Comparison of ENCODE assay signal across 22 cellular contexts in genomic region chr5:54257366-54258118, GRCh38. TPM values are rescaled to one million over a fixed set of nuclear protein-coding genes. Genes with fewer than 3 reads are reported as not detected.
DNase-seq lines count a peak whose midpoint lies in the region; ATAC-seq and TF ChIP-seq lines count a peak whose summit lies in the region.
"Had no signal": no experiment of that assay in that cellular context is flagged by ENCODE, and none has a peak within 500 bp of the region (broad histone marks: within the 10 kb centered on the region; RNA-seq: fewer than 3 reads in every experiment).

No MANE protein-coding gene starts in this region.

- H2BK5ac ChIP-seq in IMR-90 (ENCODE audit: low read depth, low read length, poor library complexity, severe bottlenecking), result no peak overlapping the region

- no peak for ATAC-seq in IMR-90 (ENCODE audit: low read depth)
- no peak for ATAC-seq in effector memory CD8-positive, alpha-beta T cell (replicated peaks)
- ATAC-seq: activated CD4-positive, CD25-positive, alpha-beta regulatory T cell treated with anti-CD3 and anti-CD28 coated beads, Interleukin-2, amount 50 U/mL, for 24 hours; esophagus mucosa; mucosa of descending colon; sciatic nerve had no signal

- no peak overlapping the region for H3K56ac ChIP-seq in IMR-90 (ENCODE audit: extremely low read depth, insufficient read depth, low read length)

- peaks cover 5% of the 10 kb centered on the region; the same call in 1 of the 2 replicates for H3K4me1 ChIP-seq in IMR-90 (ENCODE audit: control insufficient read depth, insufficient read depth, low read length)

- CTCF ChIA-PET in IMR-90 (lab: Yijun Ruan, JAX), result interaction anchor here (1.3 to 1.8 kb wide), 2 partner anchors 14 to 162 kb away, joined by 3 read pairs; no protein-coding TSS in a partner anchor

- dilution Hi-C loops in IMR-90 (cut with HindIII; ENCODE audit: low sequenced_read_pairs, unreplicated experiment), result no loop called here

- no peak overlapping the region for H3K27ac ChIP-seq in IMR-90 (ENCODE audit: insufficient read depth, low read length)
- H3K27ac ChIP-seq: ascending aorta, coronary artery, PC-9 had no signal

- no peaks in the 10 kb centered on the region for H3K9me3 ChIP-seq in IMR-90 (ENCODE audit: control insufficient read depth, insufficient read depth, low read length)
- H3K9me3 ChIP-seq: ascending aorta, mucosa of descending colon had no signal

- in situ Hi-C loops in IMR-90 (cut with MboI; ENCODE audit: low sequenced_read_pairs), result loop anchor here (5.0 to 10.0 kb wide), 3 partner anchors 155 to 637 kb away; no protein-coding TSS in a partner anchor

- no peak overlapping the region for H2BK120ac ChIP-seq in IMR-90 (ENCODE audit: low read depth, low read length)

- intact Hi-C loops in IMR-90 (cut with micrococcal nuclease), result loop anchor here (5.0 kb wide), 1 partner anchor 50 kb away; no protein-coding TSS in a partner anchor
- intact Hi-C loops in lower leg skin (cut with DNase I; ENCODE audit: low total_unique reads), result loop anchor here (10.0 kb wide), 1 partner anchor 47 kb away; no protein-coding TSS in a partner anchor

- TF ChIP-seq POLR2A in IMR-90 (IDR thresholded peaks at IDR 0.05; ENCODE audit: low read depth, low read length) (no peak), lower leg skin (IDR thresholded peaks at IDR 0.05) (no peak)

- H2AK9ac ChIP-seq in IMR-90 (replicated peaks; ENCODE audit: low read depth, low read length, poor library complexity), result no peak overlapping the region

- H4K20me1 ChIP-seq in IMR-90 (ENCODE audit: insufficient read depth, low read length), result peaks cover 2% of the 10 kb centered on the region; the same call in 1 of the 2 replicates

- H4K5ac ChIP-seq in IMR-90 (ENCODE audit: low read depth, low read length), result no peak overlapping the region

- POLR2A ChIA-PET in IMR-90 (lab: Charles Lee; ENCODE audit: unreplicated experiment), result no interaction called here

- H3K79me1 ChIP-seq in IMR-90 (ENCODE audit: low read depth in 1 of 2, low read length in 2 of 2), result peaks cover 12 to 13% of the 10 kb centered on the region in 2 experiments

- no TSS peak for BruUV-seq in IMR-90 (replicated peaks; lab: Mats Ljungman, UMichigan)

- no peaks in the 10 kb centered on the region for H3K36me3 Mint-ChIP-seq in effector memory CD8-positive, alpha-beta T cell (ENCODE audit: insufficient read depth)
- H3K36me3 Mint-ChIP-seq: IgD-negative memory B cell had no signal

- H2BK20ac ChIP-seq in IMR-90 (ENCODE audit: low read depth, low read length), result no peak overlapping the region

- no peak overlapping the region for H2BK15ac ChIP-seq in IMR-90 (ENCODE audit: low read depth, low read length)

- H3K27me3 ChIP-seq in IMR-90 (ENCODE audit: control insufficient read depth, insufficient read depth, low read length), result no peaks in the 10 kb centered on the region
- H3K27me3 ChIP-seq: ascending aorta had no signal

- DNase-seq in DMS153 treated with DMSO at 0.1 percent for 48 hours (lab: John Stamatoyannopoulos, UW; ENCODE audit: unreplicated experiment) (peak; percentile 38), IMR-90 (peak; percentile 29), NCI-H774 (lab: John Stamatoyannopoulos, UW) (peak; percentile 60), islet precursor cell (peak; percentile 74), lower leg skin (ENCODE audit: low spot score in 2 of 2) (no peak), DMS 273 (lab: John Stamatoyannopoulos, UW; ENCODE audit: unreplicated experiment) (no peak), SKM-1 (lab: John Stamatoyannopoulos, UW; ENCODE audit: unreplicated experiment) (no peak)
- no peak for DNase-seq in effector memory CD8-positive, alpha-beta T cell
- DNase-seq: activated effector memory CD4-positive, alpha-beta T cell treated with anti-CD3 and anti-CD28 coated beads, Interleukin-2, amount 50 U/mL, for 16 hours; Calu3; left colon; mucosa of descending colon; NCI-H1048; PC-9; stimulated activated CD4-positive, alpha-beta T cell treated with anti-CD3 and anti-CD28 coated beads, Interleukin-1b, Interleukin-23, amount 100 ng/mL, for 48 hours; T-helper 9 cell had no signal

- H2AK5ac ChIP-seq in IMR-90 (ENCODE audit: low read depth, low read length), result no peak overlapping the region

- H4K91ac ChIP-seq in IMR-90 (ENCODE audit: insufficient read depth, low read depth, low read length), result no peak overlapping the region

- H4K8ac ChIP-seq in IMR-90 (ENCODE audit: low read depth in 2 of 2, low read length in 2 of 2), result no peak overlapping the region

- H3K4me1 Mint-ChIP-seq in effector memory CD8-positive, alpha-beta T cell (ENCODE audit: low read depth in 2 of 2), result peaks cover 18 to 51% of the 10 kb centered on the region in 2 donors

- 70% methylated on average over 2 of the region's 6 CpGs; no CpG with 5 or more reads in 1 of the 2 experiments for WGBS in IMR-90 (ENCODE audit: extremely low coverage in 2 of 2, insufficient read length in 1 of 2), 2 experiments
- WGBS in lower leg skin, 2 donors, result 69 to 70% methylated on average over 6 of the region's 6 CpGs

- H3K27ac Mint-ChIP-seq in effector memory CD8-positive, alpha-beta T cell, result peak overlapping the region in 1 of 2 donors; percentile 10
- H3K27ac Mint-ChIP-seq: IgD-negative memory B cell had no signal

- H3K4me3 Mint-ChIP-seq in effector memory CD8-positive, alpha-beta T cell, result no peak overlapping the region

- TF ChIP-seq RAD21 in IMR-90 (IDR thresholded peaks at IDR 0.05; ENCODE audit: low read length), result no peak

- no peak overlapping the region for H3K4me3 ChIP-seq in IMR-90 (ENCODE audit: insufficient read depth, low read depth, low read length)
- H3K4me3 ChIP-seq in lower leg skin (ENCODE audit: low read depth, poor library complexity, severe bottlenecking), result no peak overlapping the region
- H3K4me3 ChIP-seq: ascending aorta, coronary artery, mucosa of descending colon, PC-9 had no signal

- H3K4me2 ChIP-seq in IMR-90 (ENCODE audit: low read depth, low read length), result no peak overlapping the region
- H3K4me2 ChIP-seq: PC-9 had no signal

- no peak overlapping the region for H3K18ac ChIP-seq in IMR-90 (ENCODE audit: low read depth, low read length)

- H3K4ac ChIP-seq in IMR-90 (ENCODE audit: low read depth, low read length), result no peak overlapping the region

- H3K36me3 ChIP-seq in IMR-90 (ENCODE audit: control insufficient read depth, insufficient read depth, low read length), result no peaks in the 10 kb centered on the region
- H3K36me3 ChIP-seq: ascending aorta had no signal

- no peak overlapping the region for H3K14ac ChIP-seq in IMR-90 (replicated peaks; ENCODE audit: low read depth, low read length)

- no peaks in the 10 kb centered on the region for H3K27me3 Mint-ChIP-seq in effector memory CD8-positive, alpha-beta T cell
- H3K27me3 Mint-ChIP-seq: IgD-negative memory B cell had no signal

- no peaks in the 10 kb centered on the region for H3K9me3 Mint-ChIP-seq in effector memory CD8-positive, alpha-beta T cell
- H3K9me3 Mint-ChIP-seq: IgD-negative memory B cell had no signal

- H3K9me1 ChIP-seq in IMR-90 (ENCODE audit: insufficient read depth, low read length), result 0 out of 2 replicates have a peak, but pooled peaks cover 2% of the 10 kb centered on the region

- H3K23ac ChIP-seq in IMR-90 (ENCODE audit: low read depth, low read length), result no peak overlapping the region

- H3K9ac ChIP-seq in IMR-90 (ENCODE audit: low read depth, low read length), result no peak overlapping the region

- H2AFZ ChIP-seq in IMR-90 (replicated peaks; ENCODE audit: low read length, poor library complexity), result no peak overlapping the region
- H2AFZ ChIP-seq: PC-9 had no signal

- TF ChIP-seq CTCF in IMR-90 (conservative IDR thresholded peaks at IDR 0.05; ENCODE audit: low read depth, low read length) (no peak), lower leg skin (IDR thresholded peaks at IDR 0.05) (no peak)

TF ChIP-seq in IMR-90, 13 proteins besides CTCF, POLR2A, EP300 and RAD21:
- TF ChIP-seq MAZ (IDR thresholded peaks at IDR 0.05; ENCODE audit: borderline replicate concordance, low read depth, low read length), result no peak
- no peak for TF ChIP-seq NFE2L2 (IDR thresholded peaks at IDR 0.05; ENCODE audit: low read depth, low read length)
- TF ChIP-seq MXI1 (IDR thresholded peaks at IDR 0.05; ENCODE audit: borderline replicate concordance, low read depth, low read length), result no peak
- no peak for TF ChIP-seq RFX5 (IDR thresholded peaks at IDR 0.05; ENCODE audit: low read depth, low read length)
- no peak for TF ChIP-seq CEBPB (IDR thresholded peaks at IDR 0.05; ENCODE audit: low read depth, low read length)
- TF ChIP-seq CHD1 (IDR thresholded peaks at IDR 0.05; ENCODE audit: low read depth, low read length), result no peak
- no peak for TF ChIP-seq ELK1 (IDR thresholded peaks at IDR 0.05; ENCODE audit: borderline replicate concordance, low read depth, low read length)
- TF ChIP-seq SMC3 (IDR thresholded peaks at IDR 0.05; ENCODE audit: low read depth, low read length), result no peak
- TF ChIP-seq RCOR1 (IDR thresholded peaks at IDR 0.05; ENCODE audit: insufficient replicate concordance, low read length), result no peak
- no peak for TF ChIP-seq MAFK (IDR thresholded peaks at IDR 0.05; ENCODE audit: low read depth, low read length)
- TF ChIP-seq, protein P1, sequence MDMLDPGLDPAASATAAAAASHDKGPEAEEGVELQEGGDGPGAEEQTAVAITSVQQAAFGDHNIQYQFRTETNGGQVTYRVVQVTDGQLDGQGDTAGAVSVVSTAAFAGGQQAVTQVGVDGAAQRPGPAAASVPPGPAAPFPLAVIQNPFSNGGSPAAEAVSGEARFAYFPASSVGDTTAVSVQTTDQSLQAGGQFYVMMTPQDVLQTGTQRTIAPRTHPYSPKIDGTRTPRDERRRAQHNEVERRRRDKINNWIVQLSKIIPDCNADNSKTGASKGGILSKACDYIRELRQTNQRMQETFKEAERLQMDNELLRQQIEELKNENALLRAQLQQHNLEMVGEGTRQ (IDR thresholded peaks at IDR 0.05; ENCODE audit: low read depth, low read length), result no peak
- TF ChIP-seq BHLHE40 (IDR thresholded peaks at IDR 0.05; ENCODE audit: low read depth, low read length), result no peak
- no peak for TF ChIP-seq FOS (IDR thresholded peaks at IDR 0.05; ENCODE audit: low read depth, low read length)
TF ChIP-seq in IMR-90: peak in this region for 0.

RNA-seq across cellular contexts. Expression of gene ARL15, which starts 52.8 kb away (rescaled TPM):
- 19.2 TPM in 2 replicates for total RNA-seq in IMR-90 (2012; rRNA removed)
- 6.6 and 7.3 TPM in 2 replicates for polyA plus RNA-seq in IMR-90 (2012; rRNA removed)
- 2.2 and 4.1 TPM in 2 replicates for polyA plus RNA-seq in IMR-90 (2012; cell fraction: cytosol; rRNA removed)
- polyA plus RNA-seq in IMR-90 (2012; cell fraction: nucleus; rRNA removed; ENCODE audit: low replicate concordance), result 1.4 and 5.5 TPM in 2 replicates
- 10 to 100 TPM; 16.6 to 48.8 (median 32.3) TPM for total RNA-seq in lower leg skin

Comparison
In these comparisons a context has a peak if more than half of its experiments do, and no peak if none do; other contexts are left out.
1. DNase-seq: peak in DMS153 treated with DMSO at 0.1 percent for 48 hours (single experiment), IMR-90 (single experiment), NCI-H774 (single experiment) and islet precursor cell (single experiment); none in lower leg skin (0 of 2), DMS 273 (single experiment), effector memory CD8-positive, alpha-beta T cell (0 of 3) and SKM-1 (single experiment).